Comparison of ENCODE assay signal across 15 cellular contexts in the genomic region with DNA sequence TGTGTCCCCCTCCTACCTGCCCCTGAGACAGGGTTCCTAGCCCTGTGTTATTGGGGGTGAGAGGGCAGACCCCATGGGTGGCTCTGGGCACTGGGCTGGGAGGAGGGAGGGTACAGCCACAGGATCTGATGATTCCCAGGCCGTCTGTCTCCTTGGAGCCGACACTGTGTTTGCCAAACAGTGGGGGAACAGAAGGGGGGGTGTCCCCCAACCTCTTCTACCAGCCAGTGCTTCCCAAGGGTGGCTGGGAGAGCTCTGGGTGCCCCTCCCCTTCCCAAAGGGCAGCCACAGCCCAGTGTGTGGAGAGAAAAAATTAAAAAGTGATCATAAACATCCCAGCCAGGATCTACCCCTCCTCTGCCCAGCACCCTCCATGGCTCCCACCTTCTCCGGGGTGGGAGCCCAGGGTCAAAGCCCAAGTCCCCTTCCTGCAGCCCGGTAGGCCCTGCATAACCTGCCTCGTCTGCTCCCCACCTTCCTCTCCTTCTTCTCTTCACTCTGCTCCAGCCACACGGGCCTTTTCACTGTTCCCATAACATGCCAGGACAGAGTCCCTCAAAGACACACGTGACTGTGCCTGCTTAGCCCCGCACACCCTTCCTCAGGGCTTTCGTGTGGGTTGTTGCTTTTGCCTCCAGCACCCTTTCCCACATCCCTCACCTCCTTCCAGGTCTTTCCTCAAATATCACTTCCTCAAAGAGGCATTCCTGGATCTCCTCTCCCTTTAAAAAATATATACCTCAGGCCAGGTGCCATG. TPM values are rescaled to one million over a fixed set of nuclear protein-coding genes. Genes with fewer than 3 reads are reported as not detected.
A peak's percentile ranks its signal among the peaks of the same experiment; 100 is the strongest.
DNase-seq lines count a peak whose midpoint lies in the region; ATAC-seq and TF ChIP-seq lines count a peak whose summit lies in the region.
"Had no signal": no experiment of that assay in that cellular context is flagged by ENCODE, and none has a peak within 500 bp of the region (broad histone marks: within the 10 kb centered on the region; RNA-seq: fewer than 3 reads in every experiment).

No MANE protein-coding gene starts in this region.

- peaks cover 14% of the 10 kb centered on the region for H3K27me3 Mint-ChIP-seq in endothelial cell (ENCODE audit: unreplicated experiment)

- DNase-seq in endothelial cell (ENCODE audit: low spot score), result no peak
- no peak for DNase-seq in stimulated activated CD4-positive, alpha-beta T cell treated with anti-CD3 and anti-CD28 coated beads, Interleukin-2, amount 100 ng/mL, for 48 hours
- DNase-seq in effector CD4-positive, alpha-beta T cell, result no peak
- DNase-seq: activated CD4-positive, alpha-beta T cell treated with anti-CD3 and anti-CD28 coated beads for 4 hours; activated gamma-delta T cell treated with Interleukin-2 at 50 U/mL for 16 hours; AML-193; dermis blood vessel endothelial cell; GOT3; NCI-H446 treated with DMSO at 0.1 percent for 48 hours; stimulated activated naive B cell treated with anti-CD40 and anti-IgM and Interleukin-4, amounts not matched to agents 10 μg/mL and 1 μg/mL and 100 μg/mL, for 72 hours had no signal

- no peak for ATAC-seq in HG03039 (IDR thresholded peaks at IDR 0.05; ENCODE audit: unreplicated experiment)
- ATAC-seq: stimulated activated naive B cell treated with anti-CD40 and anti-IgM and Interleukin-4, amounts not matched to agents 10 μg/mL and 1 μg/mL and 100 μg/mL, for 72 hours had no signal

- H3K4me1 Mint-ChIP-seq in endothelial cell (ENCODE audit: unreplicated experiment), result peaks cover 3% of the 10 kb centered on the region
- H3K4me1 Mint-ChIP-seq: stimulated activated naive B cell treated with anti-CD40 and anti-IgM and Interleukin-4, amounts not matched to agents 10 μg/mL and 1 μg/mL and 100 μg/mL, for 72 hours had no signal

- peak overlapping the region; percentile 74 for H3K27ac Mint-ChIP-seq in endothelial cell (ENCODE audit: unreplicated experiment)
- H3K27ac Mint-ChIP-seq: stimulated activated naive B cell treated with anti-CD40 and anti-IgM and Interleukin-4, amounts not matched to agents 10 μg/mL and 1 μg/mL and 100 μg/mL, for 72 hours had no signal

- no peak overlapping the region for H3K4me3 Mint-ChIP-seq in endothelial cell (ENCODE audit: unreplicated experiment)
- H3K4me3 Mint-ChIP-seq: stimulated activated naive B cell treated with anti-CD40 and anti-IgM and Interleukin-4, amounts not matched to agents 10 μg/mL and 1 μg/mL and 100 μg/mL, for 72 hours had no signal

- H3K4me3 ChIP-seq in HEK293 (ENCODE audit: low read depth, low read length), result no peak overlapping the region
- H3K4me3 ChIP-seq in muscle layer of duodenum (ENCODE audit: low read depth in 1 of 2, low read length in 2 of 2), result peak overlapping the region in 1 of 2 donors; percentile 63

- H3K36me3 Mint-ChIP-seq in endothelial cell (ENCODE audit: low read depth, unreplicated experiment), result no peaks in the 10 kb centered on the region
- H3K36me3 Mint-ChIP-seq: stimulated activated naive B cell treated with anti-CD40 and anti-IgM and Interleukin-4, amounts not matched to agents 10 μg/mL and 1 μg/mL and 100 μg/mL, for 72 hours had no signal

- H3K9me3 Mint-ChIP-seq in endothelial cell (ENCODE audit: unreplicated experiment), result no peaks in the 10 kb centered on the region
- H3K9me3 Mint-ChIP-seq: stimulated activated naive B cell treated with anti-CD40 and anti-IgM and Interleukin-4, amounts not matched to agents 10 μg/mL and 1 μg/mL and 100 μg/mL, for 72 hours had no signal

- POLR2A ChIA-PET in HEK293 (lab: Yijun Ruan, JAX), result no interaction called here

- H3K9me3 ChIP-seq in HEK293 (ENCODE audit: control insufficient read depth, insufficient read depth, low read depth, low read length) (no peaks in the 10 kb centered on the region), muscle layer of duodenum (ENCODE audit: control insufficient read depth in 1 of 2, low read length in 2 of 2) (no peaks in the 10 kb centered on the region)

- TF ChIP-seq CTCF in HEK293 (tag by site-specific recombination; IDR thresholded peaks at IDR 0.05) (no peak), endothelial cell (IDR thresholded peaks at IDR 0.05; ENCODE audit: unreplicated experiment) (no peak)

- CTCF ChIA-PET in HEK293 (lab: Yijun Ruan, JAX), result no interaction called here

- H3K27me3 ChIP-seq in muscle layer of duodenum (ENCODE audit: low read depth, low read length), result no peaks in the 10 kb centered on the region

- H3K4me1 ChIP-seq in HEK293 (ENCODE audit: control insufficient read depth, insufficient read depth, low read length) (no peaks in the 10 kb centered on the region), muscle layer of duodenum (ENCODE audit: control insufficient read depth in 1 of 2, insufficient read depth in 2 of 2, low read length in 2 of 2) (peaks cover 5 to 32% of the 10 kb centered on the region in 2 donors)

- H3K27ac ChIP-seq in HEK293 (ENCODE audit: extremely low read depth, low read depth, low read length) (no peak overlapping the region), muscle layer of duodenum (ENCODE audit: low read length) (peak overlapping the region; percentile 72)

- H3K36me3 ChIP-seq in HEK293 (ENCODE audit: control insufficient read depth in 2 of 2, insufficient read depth in 1 of 2, low read length in 2 of 2), result no peaks in the 10 kb centered on the region
- H3K36me3 ChIP-seq in muscle layer of duodenum (ENCODE audit: control insufficient read depth in 1 of 2, insufficient read depth in 2 of 2, low read length in 2 of 2), result no peaks in the 10 kb centered on the region

TF ChIP-seq in HEK293, 187 proteins besides CTCF, POLR2A, EP300 and RAD21:
- TF ChIP-seq ZNF155 (tag by site-specific recombination; IDR thresholded peaks at IDR 0.05) (no peak), ZNF341 (tag by site-specific recombination; IDR thresholded peaks at IDR 0.05; ENCODE audit: low read depth) (0 out of 2 replicates have a peak, but pooled peaks have one; percentile 14), ZNF600 (tag by site-specific recombination; IDR thresholded peaks at IDR 0.05) (peak; percentile 76), ZNF16 (tag by site-specific recombination; IDR thresholded peaks at IDR 0.05; ENCODE audit: low read depth) (peak; percentile 84; the same call in 1 of the 2 replicates), PRDM1 (tag by site-specific recombination; IDR thresholded peaks at IDR 0.05) (0 out of 2 replicates have a peak, but pooled peaks have one; percentile 48), ZNF416 (tag by site-specific recombination; IDR thresholded peaks at IDR 0.05) (no peak), GLIS1 (tag by site-specific recombination; IDR thresholded peaks at IDR 0.05) (peak; percentile 63), ZBTB8A (tag by site-specific recombination; IDR thresholded peaks at IDR 0.05) (peak; percentile 91)
- TF ChIP-seq, protein P1, sequence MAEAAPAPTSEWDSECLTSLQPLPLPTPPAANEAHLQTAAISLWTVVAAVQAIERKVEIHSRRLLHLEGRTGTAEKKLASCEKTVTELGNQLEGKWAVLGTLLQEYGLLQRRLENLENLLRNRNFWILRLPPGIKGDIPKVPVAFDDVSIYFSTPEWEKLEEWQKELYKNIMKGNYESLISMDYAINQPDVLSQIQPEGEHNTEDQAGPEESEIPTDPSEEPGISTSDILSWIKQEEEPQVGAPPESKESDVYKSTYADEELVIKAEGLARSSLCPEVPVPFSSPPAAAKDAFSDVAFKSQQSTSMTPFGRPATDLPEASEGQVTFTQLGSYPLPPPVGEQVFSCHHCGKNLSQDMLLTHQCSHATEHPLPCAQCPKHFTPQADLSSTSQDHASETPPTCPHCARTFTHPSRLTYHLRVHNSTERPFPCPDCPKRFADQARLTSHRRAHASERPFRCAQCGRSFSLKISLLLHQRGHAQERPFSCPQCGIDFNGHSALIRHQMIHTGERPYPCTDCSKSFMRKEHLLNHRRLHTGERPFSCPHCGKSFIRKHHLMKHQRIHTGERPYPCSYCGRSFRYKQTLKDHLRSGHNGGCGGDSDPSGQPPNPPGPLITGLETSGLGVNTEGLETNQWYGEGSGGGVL (tag by site-specific recombination; IDR thresholded peaks at IDR 0.05), result peak; percentile 34; the same call in 1 of the 2 replicates
- TF ChIP-seq, protein P2, sequence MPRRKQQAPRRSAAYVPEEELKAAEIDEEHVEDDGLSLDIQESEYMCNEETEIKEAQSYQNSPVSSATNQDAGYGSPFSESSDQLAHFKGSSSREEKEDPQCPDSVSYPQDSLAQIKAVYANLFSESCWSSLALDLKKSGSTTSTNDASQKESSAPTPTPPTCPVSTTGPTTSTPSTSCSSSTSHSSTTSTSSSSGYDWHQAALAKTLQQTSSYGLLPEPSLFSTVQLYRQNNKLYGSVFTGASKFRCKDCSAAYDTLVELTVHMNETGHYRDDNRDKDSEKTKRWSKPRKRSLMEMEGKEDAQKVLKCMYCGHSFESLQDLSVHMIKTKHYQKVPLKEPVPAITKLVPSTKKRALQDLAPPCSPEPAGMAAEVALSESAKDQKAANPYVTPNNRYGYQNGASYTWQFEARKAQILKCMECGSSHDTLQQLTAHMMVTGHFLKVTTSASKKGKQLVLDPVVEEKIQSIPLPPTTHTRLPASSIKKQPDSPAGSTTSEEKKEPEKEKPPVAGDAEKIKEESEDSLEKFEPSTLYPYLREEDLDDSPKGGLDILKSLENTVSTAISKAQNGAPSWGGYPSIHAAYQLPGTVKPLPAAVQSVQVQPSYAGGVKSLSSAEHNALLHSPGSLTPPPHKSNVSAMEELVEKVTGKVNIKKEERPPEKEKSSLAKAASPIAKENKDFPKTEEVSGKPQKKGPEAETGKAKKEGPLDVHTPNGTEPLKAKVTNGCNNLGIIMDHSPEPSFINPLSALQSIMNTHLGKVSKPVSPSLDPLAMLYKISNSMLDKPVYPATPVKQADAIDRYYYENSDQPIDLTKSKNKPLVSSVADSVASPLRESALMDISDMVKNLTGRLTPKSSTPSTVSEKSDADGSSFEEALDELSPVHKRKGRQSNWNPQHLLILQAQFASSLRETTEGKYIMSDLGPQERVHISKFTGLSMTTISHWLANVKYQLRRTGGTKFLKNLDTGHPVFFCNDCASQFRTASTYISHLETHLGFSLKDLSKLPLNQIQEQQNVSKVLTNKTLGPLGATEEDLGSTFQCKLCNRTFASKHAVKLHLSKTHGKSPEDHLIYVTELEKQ (tag by site-specific recombination; IDR thresholded peaks at IDR 0.05; ENCODE audit: borderline replicate concordance), result no peak

RNA-seq across cellular contexts. Expression of a gene that starts 1.4 kb away (rescaled TPM):
- total RNA-seq in endothelial cell (ENCODE audit: unreplicated experiment), result 0.13 TPM

RNA-seq across cellular contexts. Expression of a gene that starts 15.3 kb away (rescaled TPM):
- total RNA-seq in endothelial cell (ENCODE audit: unreplicated experiment), result 0.64 TPM
- total RNA-seq: myocyte, SK-MEL-5 had no signal

RNA-seq across cellular contexts. Expression of a gene that starts 20.1 kb away (rescaled TPM):
- 2.2 TPM for total RNA-seq in endothelial cell (ENCODE audit: unreplicated experiment)

RNA-seq across cellular contexts. Expression of a gene that starts 39.8 kb away (rescaled TPM):
- total RNA-seq in endothelial cell (ENCODE audit: unreplicated experiment), result 43.7 TPM

RNA-seq across cellular contexts. Expression of a gene that starts 47.6 kb away (rescaled TPM):
- 107 TPM for total RNA-seq in endothelial cell (ENCODE audit: unreplicated experiment)
